In genomic region chr17:27445971-27446370, GRCh38 we compare ENCODE assay signal across 23 cellular contexts.
"Had no signal": no experiment of that assay in that cellular context is flagged by ENCODE, and none has a peak within 500 bp of the region (broad histone marks: within the 10 kb centered on the region; RNA-seq: fewer than 3 reads in every experiment).

No MANE protein-coding gene starts in this region.

- H3K9me3 Mint-ChIP-seq: activated B cell treated with CpG ODN at 0.5 μM for 24 hours; activated CD4-positive, alpha-beta memory T cell treated with anti-CD3 and anti-CD28 coated beads for 36 hours; activated CD4-positive, alpha-beta T cell treated with anti-CD3 and anti-CD28 coated beads, Interleukin-2, amount 10 ng/mL, durations not matched to agents 7 days and 5 days; activated naive CD4-positive, alpha-beta T cell treated with anti-CD3 and anti-CD28 coated beads for 36 hours; activated T-helper 17 cell treated with anti-CD3 and anti-CD28 coated beads, Interleukin-2, amount 50 U/mL, for 72 hours had no signal

- H3K27ac Mint-ChIP-seq: activated B cell treated with CpG ODN at 0.5 μM for 24 hours; activated CD4-positive, alpha-beta memory T cell treated with anti-CD3 and anti-CD28 coated beads for 36 hours; activated CD4-positive, alpha-beta T cell treated with anti-CD3 and anti-CD28 coated beads, Interleukin-2, amount 10 ng/mL, durations not matched to agents 7 days and 5 days; activated naive CD4-positive, alpha-beta T cell treated with anti-CD3 and anti-CD28 coated beads for 36 hours; activated naive CD8-positive, alpha-beta T cell; activated T-helper 17 cell treated with anti-CD3 and anti-CD28 coated beads, Interleukin-2, amount 50 U/mL, for 72 hours had no signal

- DNase-seq: activated B cell treated with CpG ODN at 0.5 μM for 24 hours; activated CD4-positive, alpha-beta memory T cell treated with anti-CD3 and anti-CD28 coated beads for 36 hours; activated CD4-positive, alpha-beta T cell treated with anti-CD3 and anti-CD28 coated beads for 1 hour; activated CD4-positive, alpha-beta T cell treated with anti-CD3 and anti-CD28 coated beads, Interleukin-2, amount 10 ng/mL, durations not matched to agents 7 days and 5 days; activated CD8-positive, alpha-beta memory T cell treated with anti-CD3 and anti-CD28 coated beads for 24 hours; activated gamma-delta T cell; activated naive CD4-positive, alpha-beta T cell treated with anti-CD3 and anti-CD28 coated beads for 36 hours; activated T-cell treated with anti-CD3 and anti-CD28 coated beads for 4 hours; activated T-cell treated with anti-CD3 and anti-CD28 coated beads, Interleukin-2, amount 50 U/mL, for 48 hours; caudate nucleus; KG1; NCI-H1092; NCI-H1930; NCI-H226; NCI-H526; NCI-H774; OCI-M1; SIG-M5; T-helper 2 cell had no signal

- H3K27me3 ChIP-seq: breast epithelium had no signal

- H3K4me3 ChIP-seq: breast epithelium had no signal

- FAIRE-seq: TTC549 had no signal

- H3K4me1 Mint-ChIP-seq: activated B cell treated with CpG ODN at 0.5 μM for 24 hours; activated CD4-positive, alpha-beta T cell treated with anti-CD3 and anti-CD28 coated beads, Interleukin-2, amount 10 ng/mL, durations not matched to agents 7 days and 5 days; activated T-helper 17 cell treated with anti-CD3 and anti-CD28 coated beads, Interleukin-2, amount 50 U/mL, for 72 hours had no signal

- H3K27me3 Mint-ChIP-seq: activated naive CD8-positive, alpha-beta T cell; activated T-helper 17 cell treated with anti-CD3 and anti-CD28 coated beads, Interleukin-2, amount 50 U/mL, for 72 hours had no signal

- H3K4me1 ChIP-seq: breast epithelium had no signal

- H3K4me3 Mint-ChIP-seq: activated B cell treated with CpG ODN at 0.5 μM for 24 hours; activated CD4-positive, alpha-beta memory T cell treated with anti-CD3 and anti-CD28 coated beads for 36 hours; activated CD4-positive, alpha-beta T cell treated with anti-CD3 and anti-CD28 coated beads, Interleukin-2, amount 10 ng/mL, durations not matched to agents 7 days and 5 days; activated naive CD4-positive, alpha-beta T cell treated with anti-CD3 and anti-CD28 coated beads for 36 hours; activated naive CD8-positive, alpha-beta T cell; activated T-helper 17 cell treated with anti-CD3 and anti-CD28 coated beads, Interleukin-2, amount 50 U/mL, for 72 hours had no signal

- H3K36me3 ChIP-seq: breast epithelium had no signal

- H3K27ac ChIP-seq: breast epithelium had no signal

- H3K9me3 ChIP-seq: breast epithelium had no signal

- H3K36me3 Mint-ChIP-seq: activated CD4-positive, alpha-beta memory T cell treated with anti-CD3 and anti-CD28 coated beads for 36 hours; activated naive CD8-positive, alpha-beta T cell had no signal

- ATAC-seq: activated T-helper 17 cell treated with anti-CD3 and anti-CD28 coated beads, Interleukin-2, amount 50 U/mL, for 72 hours had no signal
